13 cellular contexts compared by ENCODE assay signal in genomic region chr15:70435872-70436271, GRCh38.
A peak's percentile ranks its signal among the peaks of the same experiment; 100 is the strongest.
DNase-seq lines count a peak whose midpoint lies in the region; ATAC-seq lines count a peak whose summit lies in the region.
"Had no signal": no experiment of that assay in that cellular context is flagged by ENCODE, and none has a peak within 500 bp of the region (broad histone marks: within the 10 kb centered on the region; RNA-seq: fewer than 3 reads in every experiment).

No MANE protein-coding gene starts in this region.

- H4K5ac ChIP-seq in mesendoderm (ENCODE audit: low read length): no peak overlapping the region

- H4K8ac ChIP-seq in mesendoderm (ENCODE audit: low read depth, low read length): no peak overlapping the region

- H3K79me2 ChIP-seq in mesendoderm (ENCODE audit: control insufficient read depth, insufficient read depth, low read length): no peaks in the 10 kb centered on the region

- no peak overlapping the region for H2AK5ac ChIP-seq in mesendoderm (ENCODE audit: low read length)

- no peaks in the 10 kb centered on the region for H3K9me3 Mint-ChIP-seq in activated CD4-positive, alpha-beta T cell treated with anti-CD3 and anti-CD28 coated beads, Interleukin-2, amount 10 ng/mL, durations not matched to agents 7 days and 5 days

- H3K9ac ChIP-seq in mesendoderm (ENCODE audit: low read length): no peak overlapping the region

- H3K4me1 ChIP-seq in mesendoderm (ENCODE audit: control insufficient read depth, low read depth, low read length): no peaks in the 10 kb centered on the region

- no CpG with 5 or more reads among the region's 2 CpGs for WGBS in mesendoderm (ENCODE audit: extremely low coverage, insufficient coverage, low lambda C conversion rate)

- H3K36me3 ChIP-seq in mesendoderm (ENCODE audit: control insufficient read depth, insufficient read depth, low read length): no peaks in the 10 kb centered on the region
- H3K36me3 ChIP-seq: breast epithelium, transverse colon had no signal

- H3K23ac ChIP-seq in mesendoderm (ENCODE audit: low read length): peak overlapping the region; percentile 57

- H3K4me1 Mint-ChIP-seq in activated CD4-positive, alpha-beta T cell treated with anti-CD3 and anti-CD28 coated beads, Interleukin-2, amount 10 ng/mL, durations not matched to agents 7 days and 5 days: peaks cover 27% of the 10 kb centered on the region

- H3K79me1 ChIP-seq in mesendoderm (ENCODE audit: low read length): no peaks in the 10 kb centered on the region

- no peak overlapping the region for H3K27ac ChIP-seq in mesendoderm (ENCODE audit: low read depth, low read length)
- H3K27ac ChIP-seq: breast epithelium, RWPE1, skin epidermis had no signal

- no peaks in the 10 kb centered on the region for H3K36me3 Mint-ChIP-seq in activated CD4-positive, alpha-beta T cell treated with anti-CD3 and anti-CD28 coated beads, Interleukin-2, amount 10 ng/mL, durations not matched to agents 7 days and 5 days (ENCODE audit: low read depth)

- H3K4me3 ChIP-seq in mesendoderm (ENCODE audit: low read length): no peak overlapping the region
- H3K4me3 ChIP-seq: breast epithelium, skin epidermis, transverse colon had no signal

- POLR2A ChIA-PET in activated CD4-positive, alpha-beta T cell treated with anti-CD3 and anti-CD28 coated beads, Interleukin-2, amount 10 ng/mL, durations not matched to agents 7 days and 5 days (lab: Charles Lee): no interaction called here

- no peak overlapping the region for H2BK5ac ChIP-seq in mesendoderm (ENCODE audit: low read length)

- no peak for DNase-seq in activated CD4-positive, alpha-beta T cell treated with anti-CD3 and anti-CD28 coated beads, Interleukin-2, amount 10 ng/mL, durations not matched to agents 7 days and 5 days
- DNase-seq in activated CD4-positive, alpha-beta T cell treated with anti-CD3 and anti-CD28 coated beads, Interleukin-2, amount 50 U/mL, for 4 hours: no peak
- no peak for DNase-seq in mesendoderm
- no peak for DNase-seq in NCI-H2107 (lab: John Stamatoyannopoulos, UW)
- no peak for DNase-seq in NCI-H146 treated with DMSO at 0.1 percent for 48 hours (lab: John Stamatoyannopoulos, UW; ENCODE audit: unreplicated experiment)
- no peak for DNase-seq in stimulated activated CD4-positive, alpha-beta T cell treated with anti-CD3 and anti-CD28 coated beads, Interleukin-4, amount 100 ng/mL, for 4 hours
- DNase-seq: left cardiac atrium had no signal

- ATAC-seq in GM21528 (IDR thresholded peaks at IDR 0.05; ENCODE audit: low FRiP score, unreplicated experiment) (peak; percentile 52), HG03565 (IDR thresholded peaks at IDR 0.05; ENCODE audit: unreplicated experiment) (peak; percentile 17)
- ATAC-seq: left cardiac atrium had no signal

- no peaks in the 10 kb centered on the region for H3K27me3 ChIP-seq in mesendoderm (ENCODE audit: insufficient read depth, low read length, poor library complexity)
- H3K27me3 ChIP-seq: breast epithelium, transverse colon had no signal

- H3K4ac ChIP-seq in mesendoderm (ENCODE audit: low read depth, low read length): no peak overlapping the region

- peak overlapping the region; percentile 65 for H3K27ac Mint-ChIP-seq in activated CD4-positive, alpha-beta T cell treated with anti-CD3 and anti-CD28 coated beads, Interleukin-2, amount 10 ng/mL, durations not matched to agents 7 days and 5 days

- no peak overlapping the region for H3K18ac ChIP-seq in mesendoderm (ENCODE audit: low read length)

- peaks cover 12% of the 10 kb centered on the region for H3K27me3 Mint-ChIP-seq in activated CD4-positive, alpha-beta T cell treated with anti-CD3 and anti-CD28 coated beads, Interleukin-2, amount 10 ng/mL, durations not matched to agents 7 days and 5 days

- H2BK120ac ChIP-seq in mesendoderm (ENCODE audit: low read depth, low read length): no peak overlapping the region

- CTCF ChIA-PET in activated CD4-positive, alpha-beta T cell treated with anti-CD3 and anti-CD28 coated beads, Interleukin-2, amount 10 ng/mL, durations not matched to agents 7 days and 5 days (lab: Charles Lee): interaction anchor here (1.0 to 1.7 kb wide), 2 partner anchors 11 to 12 kb away, joined by 4 read pairs; no protein-coding TSS in a partner anchor

- H2BK15ac ChIP-seq in mesendoderm (replicated peaks; ENCODE audit: low read depth): no peak overlapping the region

- no peak overlapping the region for H3K4me2 ChIP-seq in mesendoderm (ENCODE audit: low read length)

- no peak overlapping the region for H3K56ac ChIP-seq in mesendoderm (ENCODE audit: low read length)

- no peak overlapping the region for H3K4me3 Mint-ChIP-seq in activated CD4-positive, alpha-beta T cell treated with anti-CD3 and anti-CD28 coated beads, Interleukin-2, amount 10 ng/mL, durations not matched to agents 7 days and 5 days
